Comparison of ENCODE assay signal across 8 cellular contexts in the genomic region with DNA sequence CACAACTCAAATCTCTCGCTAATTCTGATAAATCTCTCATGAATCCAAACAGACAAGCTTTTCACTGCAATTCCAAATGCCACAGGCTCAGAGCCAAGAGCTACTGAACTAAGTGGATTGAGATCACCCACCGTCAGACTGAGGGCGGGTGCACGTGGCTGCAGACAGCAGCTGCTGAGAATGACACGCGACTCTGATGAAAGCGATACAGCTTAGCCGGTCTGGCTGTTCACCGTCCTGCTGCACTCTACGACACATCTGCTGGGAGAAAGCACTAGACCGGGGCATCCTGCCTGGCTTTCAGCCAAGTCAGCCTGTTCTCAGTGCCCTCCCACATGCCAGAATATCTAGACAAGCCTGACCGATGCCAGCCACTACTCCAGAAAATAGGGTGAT. TPM values are rescaled to one million over a fixed set of nuclear protein-coding genes. Genes with fewer than 3 reads are reported as not detected.
DNase-seq lines count a peak whose midpoint lies in the region; ATAC-seq and FAIRE-seq lines count a peak whose summit lies in the region.

No MANE protein-coding gene starts in this region.

- DNase-seq in A172 (ENCODE audit: low spot score) (peak; percentile 94), NCI-H2029 treated with DMSO at 0.1 percent for 48 hours (lab: John Stamatoyannopoulos, UW) (peak; percentile 83), anterior cingulate cortex (lab: John Stamatoyannopoulos, UW) (peak in 57 of 58 donors; percentile 21 to 95 (median 81)), HCEC 1CT (no peak), OCI-M2 (lab: John Stamatoyannopoulos, UW; ENCODE audit: unreplicated experiment) (no peak)

- FAIRE-seq in islet of Langerhans (lab: Jason Lieb, UNC): peak; percentile 96

- ATAC-seq in GM18909 (IDR thresholded peaks at IDR 0.05; ENCODE audit: poor library complexity, unreplicated experiment) (peak; percentile 50), GM18870 (IDR thresholded peaks at IDR 0.05; ENCODE audit: unreplicated experiment) (no peak)

RNA-seq across cellular contexts. Expression of gene KLHDC4, which starts 42.6 kb away (rescaled TPM):
- total RNA-seq in A172 (2014; rRNA removed; shearing (Covaris generic)): 18.4 and 33.8 TPM in 2 replicates

Comparison
In these comparisons a context has a peak if more than half of its experiments do, and no peak if none do; other contexts are left out.
1. DNase-seq: peak in A172 (single experiment), NCI-H2029 treated with DMSO at 0.1 percent for 48 hours (single experiment) and anterior cingulate cortex (57 of 58); none in HCEC 1CT (single experiment) and OCI-M2 (single experiment).